ENCODE assay signal across 21 cellular contexts in the genomic region with DNA sequence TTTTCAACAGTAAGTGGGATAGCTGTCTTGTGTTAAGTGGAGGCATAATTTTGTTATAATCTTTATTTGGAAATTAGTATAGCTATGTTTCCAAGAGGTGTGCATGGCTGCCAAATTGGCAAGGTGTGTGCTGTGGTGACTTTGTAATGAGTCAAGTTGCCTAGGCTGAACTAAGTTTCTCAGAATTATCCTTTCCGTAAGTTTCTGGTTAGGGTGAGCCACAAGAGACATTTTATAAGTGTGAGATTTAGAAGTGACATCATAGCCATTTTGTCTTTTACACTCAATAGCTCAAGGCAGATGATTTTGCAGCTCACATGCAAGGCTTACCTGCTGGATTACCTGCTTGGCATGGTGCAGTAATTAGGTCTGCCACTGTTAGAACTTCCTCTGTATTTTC.
DNase-seq lines count a peak whose midpoint lies in the region; ATAC-seq, FAIRE-seq and TF ChIP-seq lines count a peak whose summit lies in the region.
"Had no signal": no experiment of that assay in that cellular context is flagged by ENCODE, and none has a peak within 500 bp of the region (broad histone marks: within the 10 kb centered on the region; RNA-seq: fewer than 3 reads in every experiment).

No MANE protein-coding gene starts in this region.

- ATAC-seq in DND-41 (ENCODE audit: insufficient read depth, low read depth) = no peak
- no peak for ATAC-seq in HG03565 (IDR thresholded peaks at IDR 0.05; ENCODE audit: unreplicated experiment)
- ATAC-seq in HG02759 (IDR thresholded peaks at IDR 0.05; ENCODE audit: unreplicated experiment) = no peak
- ATAC-seq: HCT116, PC-3 had no signal

- no peak overlapping the region for H3K4me2 ChIP-seq in DND-41 (ENCODE audit: insufficient read depth, low read length)
- H3K4me2 ChIP-seq: SK-N-SH had no signal

- H2AFZ ChIP-seq in DND-41 (ENCODE audit: low read depth, low read length) = no peak overlapping the region

- H3K9me3 ChIP-seq in DND-41 (ENCODE audit: insufficient read depth, low read length, severe bottlenecking) = no peaks in the 10 kb centered on the region
- H3K9me3 ChIP-seq: BE2C, SK-N-SH had no signal

- H3K9ac ChIP-seq in DND-41 (ENCODE audit: low read depth, low read length) = no peak overlapping the region
- H3K9ac ChIP-seq: SK-N-SH had no signal

- H4K20me1 ChIP-seq in DND-41 (ENCODE audit: insufficient read depth, low read length) = no peaks in the 10 kb centered on the region

- no peak for FAIRE-seq in bronchial epithelial cell (lab: Jason Lieb, UNC)
- FAIRE-seq: G401.6 had no signal

- no peak overlapping the region for H3K4me3 ChIP-seq in DND-41 (ENCODE audit: low read depth in 1 of 2, low read length in 2 of 2)
- no peak overlapping the region for H3K4me3 ChIP-seq in HL-60 (replicated peaks; ENCODE audit: insufficient read depth, low read length)
- H3K4me3 ChIP-seq in bronchial epithelial cell (ENCODE audit: low read depth, low read length) = no peak overlapping the region
- no peak overlapping the region for H3K4me3 ChIP-seq in fibroblast of mammary gland (ENCODE audit: control insufficient read depth, low read depth, low read length)

- no peak for TF ChIP-seq CTCF in DND-41 (IDR thresholded peaks at IDR 0.05; ENCODE audit: borderline replicate concordance, extremely low read depth, low read length, poor library complexity, severe bottlenecking)
- TF ChIP-seq CTCF in HL-60 (IDR thresholded peaks at IDR 0.05; ENCODE audit: insufficient read depth, low read length) = no peak
- TF ChIP-seq CTCF in bronchial epithelial cell (IDR thresholded peaks at IDR 0.05; ENCODE audit: insufficient read depth, low read length, severe bottlenecking) = no peak
- no peak for TF ChIP-seq CTCF in fibroblast of mammary gland (conservative IDR thresholded peaks at IDR 0.05; ENCODE audit: control insufficient read depth, insufficient read depth, low read depth, low read length)

- peak overlapping the region; percentile 35; the same call in 1 of the 2 replicates for H3K27ac ChIP-seq in DND-41 (ENCODE audit: low read length)
- peak overlapping the region; percentile 83 for H3K27ac ChIP-seq in HL-60 (replicated peaks)

- peaks cover 10% of the 10 kb centered on the region for H3K4me1 ChIP-seq in DND-41 (ENCODE audit: insufficient read depth, low read length)
- H3K4me1 ChIP-seq: BE2C had no signal

- H3K27me3 ChIP-seq in DND-41 (ENCODE audit: insufficient read depth, low read length, poor library complexity) (no peaks in the 10 kb centered on the region), HL-60 (ENCODE audit: insufficient read depth, poor library complexity, severe bottlenecking) (no peaks in the 10 kb centered on the region), bronchial epithelial cell (ENCODE audit: control insufficient read depth, insufficient read depth, low read length) (no peaks in the 10 kb centered on the region)
- H3K27me3 ChIP-seq: BE2C had no signal

- H3K79me2 ChIP-seq in DND-41 (ENCODE audit: insufficient read depth, low read length) = no peaks in the 10 kb centered on the region

- H3K36me3 ChIP-seq in DND-41 (ENCODE audit: insufficient read depth, low read length) (no peaks in the 10 kb centered on the region), bronchial epithelial cell (ENCODE audit: control insufficient read depth, insufficient read depth, low read length) (no peaks in the 10 kb centered on the region)
- H3K36me3 ChIP-seq: BE2C had no signal

- no peak for DNase-seq in DND-41
- DNase-seq in HL-60 (ENCODE audit: low read depth in 1 of 2, low spot score in 1 of 2) = no peak
- peak; percentile 27 for DNase-seq in bronchial epithelial cell (ENCODE audit: low read depth)
- DNase-seq in fibroblast of mammary gland (ENCODE audit: low read depth) = peak; percentile 7
- no peak for DNase-seq in stimulated activated CD4-positive, alpha-beta T cell treated with anti-CD3 and anti-CD28 coated beads, Interleukin-12 subunit alpha, Interleukin-12 subunit beta, amount 100 ng/mL, for 4 hours
- DNase-seq in NCI-H510A treated with DMSO at 0.1 percent for 48 hours (lab: John Stamatoyannopoulos, UW) = no peak
- DNase-seq: BE2C, DMS53, GOT3, NCI-H1105, NCI-H1436 treated with DMSO at 0.1 percent for 48 hours, NCI-H187 treated with DMSO at 0.1 percent for 48 hours, NCI-H524 treated with DMSO at 0.1 percent for 48 hours, NCI-H774, PC-3, SK-N-SH, SW 1271 had no signal

Comparison
In these comparisons a context has a peak if more than half of its experiments do, and no peak if none do; other contexts are left out.
1. DNase-seq: peak in bronchial epithelial cell (single experiment) and fibroblast of mammary gland (single experiment); none in DND-41 (single experiment), HL-60 (0 of 2), stimulated activated CD4-positive, alpha-beta T cell treated with anti-CD3 and anti-CD28 coated beads, Interleukin-12 subunit alpha, Interleukin-12 subunit beta, amount 100 ng/mL, for 4 hours (single experiment) and NCI-H510A treated with DMSO at 0.1 percent for 48 hours (single experiment).